ENCODE assay signal across 13 cellular contexts in the genomic region with DNA sequence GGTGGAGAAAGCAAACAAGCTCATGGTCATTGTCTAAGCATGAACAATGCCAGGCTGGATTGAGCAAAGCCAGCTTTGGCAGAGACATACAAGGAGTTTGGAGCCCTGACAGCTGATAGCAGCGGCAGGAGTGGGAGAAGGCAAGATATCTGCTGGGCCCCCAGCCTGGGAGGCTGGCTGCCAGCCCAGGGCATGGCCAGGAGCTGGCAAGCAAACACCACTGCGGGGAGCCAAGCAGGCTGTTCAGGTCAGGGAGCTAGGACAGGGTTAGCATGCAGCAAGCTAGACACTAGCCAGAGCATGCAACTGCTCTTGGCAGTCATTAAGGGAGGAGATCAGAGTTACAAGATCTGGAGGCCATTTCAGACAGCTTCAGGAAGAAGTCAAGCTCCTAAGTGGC.
A peak's percentile ranks its signal among the peaks of the same experiment; 100 is the strongest.
DNase-seq lines count a peak whose midpoint lies in the region; ATAC-seq and TF ChIP-seq lines count a peak whose summit lies in the region.
"Had no signal": no experiment of that assay in that cellular context is flagged by ENCODE, and none has a peak within 500 bp of the region (broad histone marks: within the 10 kb centered on the region; RNA-seq: fewer than 3 reads in every experiment).

No MANE protein-coding gene starts in this region.

- H3K27me3 ChIP-seq in right cardiac atrium (ENCODE audit: control insufficient read depth, insufficient read depth) (no peaks in the 10 kb centered on the region), psoas muscle (ENCODE audit: insufficient read depth in 3 of 3, low read length in 2 of 3) (no peaks in the 10 kb centered on the region)
- H3K27me3 ChIP-seq: BLaER1 treated with 17β-estradiol and CSF1 and Interleukin-3, amounts not matched to agents 10 nM and 100 nM had no signal

- peak; percentile 19 for DNase-seq in GM03348 (ENCODE audit: low spot score)
- peak; percentile 29 to 77 for DNase-seq in SHP77 (lab: John Stamatoyannopoulos, UW)
- DNase-seq in right cardiac atrium = peak; percentile 64 to 93 (median 91)
- peak in 1 of 2 donors; percentile 21 for DNase-seq in psoas muscle
- DNase-seq in NCI-H1436 treated with DMSO at 0.1 percent for 48 hours (lab: John Stamatoyannopoulos, UW) = no peak
- no peak for DNase-seq in OCI-M2 (lab: John Stamatoyannopoulos, UW; ENCODE audit: unreplicated experiment)
- DNase-seq in T-helper 9 cell = no peak
- no peak for DNase-seq in dermis blood vessel endothelial cell
- DNase-seq: activated CD4-positive, alpha-beta T cell treated with anti-CD3 and anti-CD28 coated beads for 48 hours; activated effector memory CD4-positive, alpha-beta T cell treated with anti-CD3 and anti-CD28 coated beads, Interleukin-2, amount 50 U/mL, for 16 hours; GM23248; kidney glomerular epithelial cell had no signal

- no peaks in the 10 kb centered on the region for H3K36me3 ChIP-seq in psoas muscle (ENCODE audit: insufficient read depth in 1 of 2, low read depth in 1 of 2)

- H3K27ac ChIP-seq in right cardiac atrium (ENCODE audit: low read length) = peak overlapping the region; percentile 25
- H3K27ac ChIP-seq in psoas muscle = no peak overlapping the region
- H3K27ac ChIP-seq: BLaER1 treated with 17β-estradiol and CSF1 and Interleukin-3, amounts not matched to agents 10 nM and 100 nM; GM23248 had no signal

- WGBS in right cardiac atrium = 10% methylated on average over 2 of the region's 2 CpGs
- 5 to 17% (median 16%) methylated on average over 2 of the region's 2 CpGs for WGBS in psoas muscle, 3 donors

- no peaks in the 10 kb centered on the region for H3K4me1 ChIP-seq in right cardiac atrium (ENCODE audit: control insufficient read depth, insufficient read depth, low read length)
- H3K4me1 ChIP-seq in psoas muscle = no peaks in the 10 kb centered on the region

- no peak overlapping the region for H3K4me3 ChIP-seq in right cardiac atrium (ENCODE audit: low read length)
- H3K4me3 ChIP-seq in psoas muscle = no peak overlapping the region
- H3K4me3 ChIP-seq: BLaER1 treated with 17β-estradiol and CSF1 and Interleukin-3, amounts not matched to agents 10 nM and 100 nM; GM23248 had no signal

- intact Hi-C loops in right cardiac atrium (cut with DNase I) = loop anchor here in 1 of 4 donors (10.0 kb wide), 1 partner anchor 71 kb away; no protein-coding TSS in a partner anchor
- intact Hi-C loops in psoas muscle (cut with DNase I) = no loop called here

- no peak for TF ChIP-seq CTCF in psoas muscle (IDR thresholded peaks at IDR 0.05)

- ATAC-seq in right cardiac atrium (peak; percentile 98), psoas muscle (peak in 3 of 4 donors; percentile 37 to 51 (median 41))

- H3K9me3 ChIP-seq in right cardiac atrium (ENCODE audit: control insufficient read depth, low read length) (no peaks in the 10 kb centered on the region), psoas muscle (no peaks in the 10 kb centered on the region)

Comparison
In these comparisons a context has a peak if more than half of its experiments do, and no peak if none do; other contexts are left out.
1. DNase-seq: peak in GM03348 (single experiment), SHP77 (2 of 2) and right cardiac atrium (3 of 3); none in NCI-H1436 treated with DMSO at 0.1 percent for 48 hours (single experiment), OCI-M2 (single experiment), T-helper 9 cell (single experiment) and dermis blood vessel endothelial cell (single experiment).